1 cellular context compared by ENCODE assay signal in genomic region chr3:196632033-196632751, GRCh38.
A peak's percentile ranks its signal among the peaks of the same experiment; 100 is the strongest.
TF ChIP-seq lines count a peak whose summit lies in the region.

No MANE protein-coding gene starts in this region.

TF ChIP-seq in K562, 482 proteins besides CTCF, POLR2A, EP300 and RAD21 (continued from another document and continues in another):
- TF ChIP-seq ZNF407 (IDR thresholded peaks at IDR 0.05; ENCODE audit: low read depth), result no peak
- peak; percentile 90 for TF ChIP-seq GABPA (tag; conservative IDR thresholded peaks at IDR 0.05; ENCODE audit: low read depth)
- TF ChIP-seq PRPF4 (IDR thresholded peaks at IDR 0.05; ENCODE audit: insufficient read depth, low read depth, low read length, poor library complexity, severe bottlenecking), result peak; percentile 45
- TF ChIP-seq ATF2 (CRISPR knock-in tag; IDR thresholded peaks at IDR 0.05), result no peak
- TF ChIP-seq RBM39 (optimal IDR thresholded peaks at IDR 0.05; ENCODE audit: low read depth, low read length), result peak; percentile 58
- TF ChIP-seq, protein P1, sequence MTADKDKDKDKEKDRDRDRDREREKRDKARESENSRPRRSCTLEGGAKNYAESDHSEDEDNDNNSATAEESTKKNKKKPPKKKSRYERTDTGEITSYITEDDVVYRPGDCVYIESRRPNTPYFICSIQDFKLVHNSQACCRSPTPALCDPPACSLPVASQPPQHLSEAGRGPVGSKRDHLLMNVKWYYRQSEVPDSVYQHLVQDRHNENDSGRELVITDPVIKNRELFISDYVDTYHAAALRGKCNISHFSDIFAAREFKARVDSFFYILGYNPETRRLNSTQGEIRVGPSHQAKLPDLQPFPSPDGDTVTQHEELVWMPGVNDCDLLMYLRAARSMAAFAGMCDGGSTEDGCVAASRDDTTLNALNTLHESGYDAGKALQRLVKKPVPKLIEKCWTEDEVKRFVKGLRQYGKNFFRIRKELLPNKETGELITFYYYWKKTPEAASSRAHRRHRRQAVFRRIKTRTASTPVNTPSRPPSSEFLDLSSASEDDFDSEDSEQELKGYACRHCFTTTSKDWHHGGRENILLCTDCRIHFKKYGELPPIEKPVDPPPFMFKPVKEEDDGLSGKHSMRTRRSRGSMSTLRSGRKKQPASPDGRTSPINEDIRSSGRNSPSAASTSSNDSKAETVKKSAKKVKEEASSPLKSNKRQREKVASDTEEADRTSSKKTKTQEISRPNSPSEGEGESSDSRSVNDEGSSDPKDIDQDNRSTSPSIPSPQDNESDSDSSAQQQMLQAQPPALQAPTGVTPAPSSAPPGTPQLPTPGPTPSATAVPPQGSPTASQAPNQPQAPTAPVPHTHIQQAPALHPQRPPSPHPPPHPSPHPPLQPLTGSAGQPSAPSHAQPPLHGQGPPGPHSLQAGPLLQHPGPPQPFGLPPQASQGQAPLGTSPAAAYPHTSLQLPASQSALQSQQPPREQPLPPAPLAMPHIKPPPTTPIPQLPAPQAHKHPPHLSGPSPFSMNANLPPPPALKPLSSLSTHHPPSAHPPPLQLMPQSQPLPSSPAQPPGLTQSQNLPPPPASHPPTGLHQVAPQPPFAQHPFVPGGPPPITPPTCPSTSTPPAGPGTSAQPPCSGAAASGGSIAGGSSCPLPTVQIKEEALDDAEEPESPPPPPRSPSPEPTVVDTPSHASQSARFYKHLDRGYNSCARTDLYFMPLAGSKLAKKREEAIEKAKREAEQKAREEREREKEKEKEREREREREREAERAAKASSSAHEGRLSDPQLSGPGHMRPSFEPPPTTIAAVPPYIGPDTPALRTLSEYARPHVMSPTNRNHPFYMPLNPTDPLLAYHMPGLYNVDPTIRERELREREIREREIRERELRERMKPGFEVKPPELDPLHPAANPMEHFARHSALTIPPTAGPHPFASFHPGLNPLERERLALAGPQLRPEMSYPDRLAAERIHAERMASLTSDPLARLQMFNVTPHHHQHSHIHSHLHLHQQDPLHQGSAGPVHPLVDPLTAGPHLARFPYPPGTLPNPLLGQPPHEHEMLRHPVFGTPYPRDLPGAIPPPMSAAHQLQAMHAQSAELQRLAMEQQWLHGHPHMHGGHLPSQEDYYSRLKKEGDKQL (CRISPR knock-in tag; IDR thresholded peaks at IDR 0.05; ENCODE audit: borderline replicate concordance), result no peak
- peak; percentile 63 for TF ChIP-seq NCOR1 (IDR thresholded peaks at IDR 0.05)
- TF ChIP-seq MEF2A (IDR thresholded peaks at IDR 0.05; ENCODE audit: control insufficient read depth, low read depth, low read length), result no peak
- peak; percentile 92 for TF ChIP-seq POLR2G (IDR thresholded peaks at IDR 0.05; ENCODE audit: low read depth, low read length)
- no peak for TF ChIP-seq ZNF316 (IDR thresholded peaks at IDR 0.05)
- TF ChIP-seq SMARCA4 (IDR thresholded peaks at IDR 0.05), result no peak
- peak; percentile 45; the same call in 1 of the 2 replicates for TF ChIP-seq ZNF175 (CRISPR knock-in tag; IDR thresholded peaks at IDR 0.05; ENCODE audit: low read depth)
- TF ChIP-seq, protein P2, sequence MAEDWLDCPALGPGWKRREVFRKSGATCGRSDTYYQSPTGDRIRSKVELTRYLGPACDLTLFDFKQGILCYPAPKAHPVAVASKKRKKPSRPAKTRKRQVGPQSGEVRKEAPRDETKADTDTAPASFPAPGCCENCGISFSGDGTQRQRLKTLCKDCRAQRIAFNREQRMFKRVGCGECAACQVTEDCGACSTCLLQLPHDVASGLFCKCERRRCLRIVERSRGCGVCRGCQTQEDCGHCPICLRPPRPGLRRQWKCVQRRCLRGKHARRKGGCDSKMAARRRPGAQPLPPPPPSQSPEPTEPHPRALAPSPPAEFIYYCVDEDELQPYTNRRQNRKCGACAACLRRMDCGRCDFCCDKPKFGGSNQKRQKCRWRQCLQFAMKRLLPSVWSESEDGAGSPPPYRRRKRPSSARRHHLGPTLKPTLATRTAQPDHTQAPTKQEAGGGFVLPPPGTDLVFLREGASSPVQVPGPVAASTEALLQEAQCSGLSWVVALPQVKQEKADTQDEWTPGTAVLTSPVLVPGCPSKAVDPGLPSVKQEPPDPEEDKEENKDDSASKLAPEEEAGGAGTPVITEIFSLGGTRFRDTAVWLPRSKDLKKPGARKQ (CRISPR knock-in tag; IDR thresholded peaks at IDR 0.05), result no peak
- no peak for TF ChIP-seq ZKSCAN1 (IDR thresholded peaks at IDR 0.05; ENCODE audit: low read depth, low read length)
- TF ChIP-seq SREBF1 (IDR thresholded peaks at IDR 0.05; ENCODE audit: borderline replicate concordance, low read depth, low read length), result no peak
- TF ChIP-seq, protein P3, sequence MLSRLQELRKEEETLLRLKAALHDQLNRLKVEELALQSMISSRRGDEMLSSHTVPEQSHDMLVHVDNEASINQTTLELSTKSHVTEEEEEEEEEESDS (CRISPR knock-in tag; IDR thresholded peaks at IDR 0.05), result no peak
- peak; percentile 66; the same call in 1 of the 2 replicates for TF ChIP-seq MBD2 (IDR thresholded peaks at IDR 0.05; ENCODE audit: borderline replicate concordance, low read depth)
- TF ChIP-seq ZNF551 (CRISPR knock-in tag; IDR thresholded peaks at IDR 0.05), result no peak
- TF ChIP-seq POLR3G (IDR thresholded peaks at IDR 0.05; ENCODE audit: extremely low read depth, insufficient read length, insufficient replicate concordance), result no peak
- peak; percentile 87 for TF ChIP-seq SUPT5H (IDR thresholded peaks at IDR 0.05)
- peak; percentile 82 for TF ChIP-seq MTA3 (IDR thresholded peaks at IDR 0.05; ENCODE audit: borderline replicate concordance)
- peak in 1 of 2 experiments; percentile 78; a peak in 3 of 4 replicates for TF ChIP-seq MNT (conservative IDR thresholded peaks at IDR 0.05)
- TF ChIP-seq ZNF764 (CRISPR knock-in tag; IDR thresholded peaks at IDR 0.05; ENCODE audit: low read depth), result no peak
- TF ChIP-seq CXXC5 (CRISPR knock-in tag; IDR thresholded peaks at IDR 0.05), result peak; percentile 85
- no peak for TF ChIP-seq HNRNPLL (IDR thresholded peaks at IDR 0.05; ENCODE audit: low read depth, low read length, poor library complexity, severe bottlenecking)
- no peak for TF ChIP-seq ARHGAP35 (IDR thresholded peaks at IDR 0.05; ENCODE audit: partially characterized antibody)
- TF ChIP-seq SNRNP70 (optimal IDR thresholded peaks at IDR 0.05; ENCODE audit: low read depth, low read length), result no peak
- no peak for TF ChIP-seq ZNF668 (CRISPR knock-in tag; IDR thresholded peaks at IDR 0.05)
- TF ChIP-seq, protein P4, sequence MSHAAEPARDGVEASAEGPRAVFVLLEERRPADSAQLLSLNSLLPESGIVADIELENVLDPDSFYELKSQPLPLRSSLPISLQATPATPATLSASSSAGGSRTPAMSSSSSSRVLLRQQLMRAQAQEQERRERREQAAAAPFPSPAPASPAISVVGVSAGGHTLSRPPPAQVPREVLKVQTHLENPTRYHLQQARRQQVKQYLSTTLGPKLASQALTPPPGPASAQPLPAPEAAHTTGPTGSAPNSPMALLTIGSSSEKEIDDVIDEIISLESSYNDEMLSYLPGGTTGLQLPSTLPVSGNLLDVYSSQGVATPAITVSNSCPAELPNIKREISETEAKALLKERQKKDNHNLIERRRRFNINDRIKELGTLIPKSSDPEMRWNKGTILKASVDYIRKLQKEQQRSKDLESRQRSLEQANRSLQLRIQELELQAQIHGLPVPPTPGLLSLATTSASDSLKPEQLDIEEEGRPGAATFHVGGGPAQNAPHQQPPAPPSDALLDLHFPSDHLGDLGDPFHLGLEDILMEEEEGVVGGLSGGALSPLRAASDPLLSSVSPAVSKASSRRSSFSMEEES (CRISPR knock-in tag; IDR thresholded peaks at IDR 0.05), result no peak
- peak; percentile 6; the same call in 1 of the 2 replicates for TF ChIP-seq FOSL1 (tag; conservative IDR thresholded peaks at IDR 0.05)
- TF ChIP-seq BACH1 (tag; IDR thresholded peaks at IDR 0.05), result no peak
- no peak for TF ChIP-seq ZNF12 (CRISPR knock-in tag; IDR thresholded peaks at IDR 0.05)
- TF ChIP-seq NR4A1 (CRISPR knock-in tag; IDR thresholded peaks at IDR 0.05), result no peak
- no peak; the same call in 1 of the 2 replicates for TF ChIP-seq NR4A1 (tag; IDR thresholded peaks at IDR 0.05)
- TF ChIP-seq NEUROD1 (IDR thresholded peaks at IDR 0.05; ENCODE audit: borderline replicate concordance, low read depth, low read length, partially characterized antibody), result peak; percentile 41
- no peak for TF ChIP-seq ZNF583 (CRISPR knock-in tag; IDR thresholded peaks at IDR 0.05)
- TF ChIP-seq MXI1 (IDR thresholded peaks at IDR 0.05; ENCODE audit: low read depth, low read length), result no peak
- no peak for TF ChIP-seq ZNF41 (CRISPR knock-in tag; conservative IDR thresholded peaks at IDR 0.05)
- 0 out of 2 replicates have a peak, but pooled peaks have one; percentile 48 for TF ChIP-seq HDAC2 (IDR thresholded peaks at IDR 0.05)
- peak; percentile 68; the same call in 1 of the 2 replicates for TF ChIP-seq FOXP1 (CRISPR knock-in tag; IDR thresholded peaks at IDR 0.05)
- TF ChIP-seq PTBP1 (IDR thresholded peaks at IDR 0.05; ENCODE audit: low read depth, low read length), result no peak
- no peak for TF ChIP-seq RFX5 (IDR thresholded peaks at IDR 0.05; ENCODE audit: low read depth, low read length)
- TF ChIP-seq DNMT1 (IDR thresholded peaks at IDR 0.05), result no peak
- peak; percentile 97 for TF ChIP-seq HMGN3 (IDR thresholded peaks at IDR 0.05; ENCODE audit: borderline replicate concordance, extremely low read depth, insufficient read length, low read depth, low read length)
- TF ChIP-seq SRF (CRISPR knock-in tag; IDR thresholded peaks at IDR 0.05), result no peak; a peak in 1 of 4 replicates
- TF ChIP-seq GABPB1 (CRISPR knock-in tag; IDR thresholded peaks at IDR 0.05), result peak; percentile 78; the same call in 1 of the 2 replicates
- no peak for TF ChIP-seq ZNF347 (CRISPR knock-in tag; IDR thresholded peaks at IDR 0.05; ENCODE audit: low read depth)
- no peak; the same call in 1 of the 2 replicates for TF ChIP-seq ZEB2 (IDR thresholded peaks at IDR 0.05)
